26 cellular contexts compared by ENCODE assay signal in genomic region chr10:123351715-123352114, GRCh38.
"Had no signal": no experiment of that assay in that cellular context is flagged by ENCODE, and none has a peak within 500 bp of the region (broad histone marks: within the 10 kb centered on the region; RNA-seq: fewer than 3 reads in every experiment).

No MANE protein-coding gene starts in this region.

- H3K36me3 Mint-ChIP-seq: mesothelial cell of epicardium had no signal

- H3K4me3 Mint-ChIP-seq: dendritic cell treated with granulocyte-macrophage colony-stimulating factor and Interleukin-4, amounts not matched to agents 40 ng/mL and 50 ng/mL, for 4 days; effector memory CD8-positive, alpha-beta T cell; endodermal cell; mesothelial cell of epicardium had no signal

- ATAC-seq: effector memory CD8-positive, alpha-beta T cell; esophagus mucosa; gastrocnemius medialis; heart right ventricle; left cardiac atrium; left lung; left ventricle myocardium superior; mucosa of descending colon had no signal

- H3K27ac Mint-ChIP-seq: dendritic cell treated with granulocyte-macrophage colony-stimulating factor and Interleukin-4, amounts not matched to agents 40 ng/mL and 50 ng/mL, for 4 days; effector memory CD8-positive, alpha-beta T cell; endodermal cell; mesothelial cell of epicardium had no signal

- H3K4me3 ChIP-seq: colonic mucosa, esophagus squamous epithelium, gastrocnemius medialis, heart right ventricle, left lung, lower lobe of right lung, mucosa of descending colon had no signal

- H3K9me3 ChIP-seq: colonic mucosa, esophagus squamous epithelium, gastrocnemius medialis, heart right ventricle, left lung, lower lobe of right lung, mucosa of descending colon had no signal

- H3K27ac ChIP-seq: colonic mucosa, epithelial cell of prostate, esophagus squamous epithelium, gastrocnemius medialis, heart right ventricle, left lung, lower lobe of right lung had no signal

- DNase-seq: colonic mucosa; cortex of kidney; effector CD8-positive, alpha-beta T cell; effector memory CD8-positive, alpha-beta T cell; endodermal cell; erythroblast; esophagus squamous epithelium; foreskin fibroblast; gastrocnemius medialis; glutamatergic neuron; head of caudate nucleus; heart right ventricle; hippocampal formation; left cardiac atrium; left lung; left ventricle myocardium superior; lower lobe of right lung; mesenchymal stem cell; mucosa of descending colon had no signal

- H3K27me3 ChIP-seq: colonic mucosa, esophagus squamous epithelium, gastrocnemius medialis had no signal

- H3K9me3 Mint-ChIP-seq: dendritic cell treated with granulocyte-macrophage colony-stimulating factor and Interleukin-4, amounts not matched to agents 40 ng/mL and 50 ng/mL, for 4 days; effector memory CD8-positive, alpha-beta T cell; endodermal cell; mesothelial cell of epicardium had no signal

- FAIRE-seq: endometrium, islet of Langerhans, keratinocyte had no signal

- H3K4me1 ChIP-seq: colonic mucosa, gastrocnemius medialis, heart right ventricle, left lung, lower lobe of right lung had no signal

- H3K36me3 ChIP-seq: colonic mucosa, esophagus squamous epithelium, gastrocnemius medialis, heart right ventricle, left lung, lower lobe of right lung had no signal
